Comparison of ENCODE assay signal across 39 cellular contexts in the genomic region with DNA sequence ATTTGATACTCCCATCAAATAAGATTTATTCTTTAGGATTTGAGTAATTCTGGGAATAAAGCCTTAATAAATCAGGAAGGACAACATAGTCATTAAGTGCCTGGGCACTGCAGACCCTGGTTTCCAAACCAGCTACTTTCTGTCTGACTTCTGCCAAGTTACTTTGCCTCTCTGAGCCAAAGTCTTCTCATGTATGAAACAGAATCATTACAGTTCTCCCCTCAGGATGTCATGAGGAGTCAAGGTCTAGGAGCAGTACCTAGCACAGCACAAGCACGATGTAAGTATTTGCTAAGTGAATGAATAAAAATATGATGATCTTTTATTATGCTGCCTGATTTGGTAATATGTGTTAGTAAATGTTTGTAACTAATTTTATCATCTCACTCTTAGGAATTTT. TPM values are rescaled to one million over a fixed set of nuclear protein-coding genes. Genes with fewer than 3 reads are reported as not detected.
"Had no signal": no experiment of that assay in that cellular context is flagged by ENCODE, and none has a peak within 500 bp of the region (broad histone marks: within the 10 kb centered on the region; RNA-seq: fewer than 3 reads in every experiment).

No MANE protein-coding gene starts in this region.

- H3K27ac Mint-ChIP-seq: activated B cell treated with CpG ODN at 0.5 μM for 24 hours; activated CD4-positive, alpha-beta memory T cell treated with anti-CD3 and anti-CD28 coated beads for 36 hours; activated naive CD4-positive, alpha-beta T cell treated with anti-CD3 and anti-CD28 coated beads, Interleukin-2, amount 10 ng/mL, durations not matched to agents 7 days and 5 days; activated naive CD4-positive, alpha-beta T cell treated with anti-CD3 and anti-CD28 coated beads, Interleukin-2, amount 50 U/mL, for 24 hours; activated naive CD8-positive, alpha-beta T cell; activated naive CD8-positive, alpha-beta T cell treated with anti-CD3 and anti-CD28 coated beads, Interleukin-2, amount 10 ng/mL, durations not matched to agents 7 days and 5 days; activated naive CD8-positive, alpha-beta T cell treated with anti-CD3 and anti-CD28 coated beads, Interleukin-2, amount 50 U/mL, for 24 hours; activated T-cell treated with anti-CD3 and anti-CD28 coated beads, Interleukin-2, amount 50 U/mL, for 72 hours; activated T-helper 1 cell treated with anti-CD3 and anti-CD28 coated beads, Interleukin-12 subunit alpha, Interleukin-12 subunit beta, Interleukin-2, Interleukin-4 antibody, amounts not matched to agents 30 ng/mL and 10 ng/mL and 1 ng/mL, durations not matched to agents 14 hours and 24 hours and 36 hours; activated T-helper 17 cell treated with anti-CD3 and anti-CD28 coated beads, Interleukin-2, amount 50 U/mL, for 72 hours; brain; T-helper 1 cell treated with Interleukin-12 subunit alpha and Interleukin-12 subunit beta and Interleukin-4 antibody, amounts not matched to agents 30 μg/mL and 1 μg/mL, for 36 hours; T-helper 2 cell treated with Interferon-gamma antibody and Interleukin-4, amounts not matched to agents 5 μg/mL and 100 μg/mL, for 36 hours had no signal

- DNase-seq: activated B cell treated with CpG ODN at 0.5 μM for 24 hours; activated CD4-positive, alpha-beta memory T cell treated with anti-CD3 and anti-CD28 coated beads for 36 hours; activated CD4-positive, alpha-beta T cell treated with anti-CD3 and anti-CD28 coated beads for 4 hours; activated CD4-positive, alpha-beta T cell treated with anti-CD3 and anti-CD28 coated beads, Interleukin-2, amount 50 U/mL, for 1 hour; activated CD4-positive, alpha-beta T cell treated with anti-CD3 and anti-CD28 coated beads, Interleukin-2, amount 50 U/mL, for 4 hours; activated CD4-positive, CD25-positive, alpha-beta regulatory T cell treated with anti-CD3 and anti-CD28 coated beads, Interleukin-2, amount 50 U/mL, for 72 hours; activated CD8-positive, alpha-beta memory T cell treated with anti-CD3 and anti-CD28 coated beads, Interleukin-2, amount 50 U/mL, for 4 hours; activated effector memory CD4-positive, alpha-beta T cell treated with anti-CD3 and anti-CD28 coated beads, Interleukin-2, amount 50 U/mL, for 16 hours; activated gamma-delta T cell treated with Interleukin-2 at 50 U/mL for 16 hours; activated naive CD4-positive, alpha-beta T cell; activated naive CD4-positive, alpha-beta T cell treated with anti-CD3 and anti-CD28 coated beads, Interleukin-2, amount 10 ng/mL, durations not matched to agents 7 days and 5 days; activated naive CD8-positive, alpha-beta T cell treated with anti-CD3 and anti-CD28 coated beads, Interleukin-2, amount 10 ng/mL, durations not matched to agents 7 days and 5 days; activated naive CD8-positive, alpha-beta T cell treated with anti-CD3 and anti-CD28 coated beads, Interleukin-2, amount 50 U/mL, for 24 hours; activated T-cell treated with anti-CD3 and anti-CD28 coated beads for 4 hours; activated T-cell treated with anti-CD3 and anti-CD28 coated beads, Interleukin-2, amount 50 U/mL, for 1 hour; activated T-cell treated with anti-CD3 and anti-CD28 coated beads, Interleukin-2, amount 50 U/mL, for 4 hours; activated T-cell treated with anti-CD3 and anti-CD28 coated beads, Interleukin-2, amount 50 U/mL, for 72 hours; amygdala; anterior cingulate cortex; caudate nucleus; cerebellar nuclear complex; T-helper 1 cell; T-helper 2 cell; T-helper 9 cell had no signal

- H3K4me1 Mint-ChIP-seq: activated naive CD4-positive, alpha-beta T cell treated with anti-CD3 and anti-CD28 coated beads, Interleukin-2, amount 50 U/mL, for 24 hours; activated T-helper 17 cell treated with anti-CD3 and anti-CD28 coated beads, Interleukin-2, amount 50 U/mL, for 72 hours; brain; central memory CD8-positive, alpha-beta T cell had no signal

- ATAC-seq: activated naive CD8-positive, alpha-beta T cell treated with anti-CD3 and anti-CD28 coated beads, Interleukin-2, amount 50 U/mL, for 24 hours; activated T-cell treated with anti-CD3 and anti-CD28 coated beads, Interleukin-2, amount 50 U/mL, for 4 hours; activated T-cell treated with anti-CD3 and anti-CD28 coated beads, Interleukin-2, amount 50 U/mL, for 72 hours; activated T-helper 17 cell treated with anti-CD3 and anti-CD28 coated beads, Interleukin-2, amount 50 U/mL, for 72 hours had no signal

- H3K9me3 Mint-ChIP-seq: activated B cell treated with CpG ODN at 0.5 μM for 24 hours; activated CD4-positive, alpha-beta memory T cell treated with anti-CD3 and anti-CD28 coated beads for 36 hours; activated naive CD4-positive, alpha-beta T cell treated with anti-CD3 and anti-CD28 coated beads, Interleukin-2, amount 10 ng/mL, durations not matched to agents 7 days and 5 days; activated naive CD4-positive, alpha-beta T cell treated with anti-CD3 and anti-CD28 coated beads, Interleukin-2, amount 50 U/mL, for 24 hours; activated naive CD8-positive, alpha-beta T cell treated with anti-CD3 and anti-CD28 coated beads, Interleukin-2, amount 10 ng/mL, durations not matched to agents 7 days and 5 days; activated naive CD8-positive, alpha-beta T cell treated with anti-CD3 and anti-CD28 coated beads, Interleukin-2, amount 50 U/mL, for 24 hours; activated T-cell treated with anti-CD3 and anti-CD28 coated beads, Interleukin-2, amount 50 U/mL, for 4 hours; activated T-cell treated with anti-CD3 and anti-CD28 coated beads, Interleukin-2, amount 50 U/mL, for 72 hours; activated T-helper 1 cell treated with anti-CD3 and anti-CD28 coated beads, Interleukin-12 subunit alpha, Interleukin-12 subunit beta, Interleukin-2, Interleukin-4 antibody, amounts not matched to agents 30 ng/mL and 10 ng/mL and 1 ng/mL, durations not matched to agents 14 hours and 24 hours and 36 hours; activated T-helper 17 cell treated with anti-CD3 and anti-CD28 coated beads, Interleukin-2, amount 50 U/mL, for 72 hours; brain; central memory CD8-positive, alpha-beta T cell; T-helper 1 cell treated with Interleukin-12 subunit alpha and Interleukin-12 subunit beta and Interleukin-4 antibody, amounts not matched to agents 30 μg/mL and 1 μg/mL, for 36 hours; T-helper 2 cell treated with Interferon-gamma antibody and Interleukin-4, amounts not matched to agents 5 μg/mL and 100 μg/mL, for 36 hours had no signal

- H3K27me3 ChIP-seq: ascending aorta had no signal

- H3K4me1 ChIP-seq: ascending aorta had no signal

- H3K27ac ChIP-seq: ascending aorta, cardiac muscle cell, VCaP had no signal

- H3K9me3 ChIP-seq: ascending aorta had no signal

- H3K4me3 Mint-ChIP-seq: activated B cell treated with CpG ODN at 0.5 μM for 24 hours; activated CD4-positive, alpha-beta memory T cell treated with anti-CD3 and anti-CD28 coated beads for 36 hours; activated naive CD4-positive, alpha-beta T cell treated with anti-CD3 and anti-CD28 coated beads, Interleukin-2, amount 10 ng/mL, durations not matched to agents 7 days and 5 days; activated naive CD4-positive, alpha-beta T cell treated with anti-CD3 and anti-CD28 coated beads, Interleukin-2, amount 50 U/mL, for 24 hours; activated naive CD8-positive, alpha-beta T cell; activated naive CD8-positive, alpha-beta T cell treated with anti-CD3 and anti-CD28 coated beads, Interleukin-2, amount 10 ng/mL, durations not matched to agents 7 days and 5 days; activated naive CD8-positive, alpha-beta T cell treated with anti-CD3 and anti-CD28 coated beads, Interleukin-2, amount 50 U/mL, for 24 hours; activated T-cell treated with anti-CD3 and anti-CD28 coated beads, Interleukin-2, amount 50 U/mL, for 4 hours; activated T-cell treated with anti-CD3 and anti-CD28 coated beads, Interleukin-2, amount 50 U/mL, for 72 hours; activated T-helper 1 cell treated with anti-CD3 and anti-CD28 coated beads, Interleukin-12 subunit alpha, Interleukin-12 subunit beta, Interleukin-2, Interleukin-4 antibody, amounts not matched to agents 30 ng/mL and 10 ng/mL and 1 ng/mL, durations not matched to agents 14 hours and 24 hours and 36 hours; activated T-helper 17 cell treated with anti-CD3 and anti-CD28 coated beads, Interleukin-2, amount 50 U/mL, for 72 hours; brain; central memory CD8-positive, alpha-beta T cell; T-helper 1 cell treated with Interleukin-12 subunit alpha and Interleukin-12 subunit beta and Interleukin-4 antibody, amounts not matched to agents 30 μg/mL and 1 μg/mL, for 36 hours; T-helper 2 cell treated with Interferon-gamma antibody and Interleukin-4, amounts not matched to agents 5 μg/mL and 100 μg/mL, for 36 hours had no signal

- H3K27me3 Mint-ChIP-seq: activated B cell treated with CpG ODN at 0.5 μM for 24 hours had no signal

- H3K36me3 ChIP-seq: ascending aorta, cardiac muscle cell had no signal

- H3K36me3 Mint-ChIP-seq: activated CD4-positive, alpha-beta memory T cell treated with anti-CD3 and anti-CD28 coated beads for 36 hours; activated naive CD4-positive, alpha-beta T cell treated with anti-CD3 and anti-CD28 coated beads, Interleukin-2, amount 10 ng/mL, durations not matched to agents 7 days and 5 days; activated naive CD4-positive, alpha-beta T cell treated with anti-CD3 and anti-CD28 coated beads, Interleukin-2, amount 50 U/mL, for 24 hours; activated naive CD8-positive, alpha-beta T cell; activated naive CD8-positive, alpha-beta T cell treated with anti-CD3 and anti-CD28 coated beads, Interleukin-2, amount 10 ng/mL, durations not matched to agents 7 days and 5 days; brain had no signal

- H3K4me3 ChIP-seq: ascending aorta, cardiac muscle cell had no signal

- FAIRE-seq: bronchial epithelial cell, TTC549 had no signal

RNA-seq across cellular contexts. Expression of a gene that starts 40.6 kb away (rescaled TPM):
- total RNA-seq: activated B cell treated with CpG ODN at 0.5 μM for 24 hours; activated CD4-positive, alpha-beta memory T cell treated with anti-CD3 and anti-CD28 coated beads for 36 hours; activated CD8-positive, alpha-beta memory T cell treated with anti-CD3 and anti-CD28 coated beads for 36 hours; activated naive CD8-positive, alpha-beta T cell treated with anti-CD3 and anti-CD28 coated beads, Interleukin-2, amount 10 ng/mL, durations not matched to agents 7 days and 5 days; activated T-cell treated with anti-CD3 and anti-CD28 coated beads, Interleukin-2, amount 50 U/mL, for 4 hours; activated T-cell treated with anti-CD3 and anti-CD28 coated beads, Interleukin-2, amount 50 U/mL, for 72 hours; activated T-helper 1 cell treated with anti-CD3 and anti-CD28 coated beads, Interleukin-12 subunit alpha, Interleukin-12 subunit beta, Interleukin-2, Interleukin-4 antibody, amounts not matched to agents 30 ng/mL and 10 ng/mL and 1 ng/mL, durations not matched to agents 14 hours and 24 hours and 36 hours; activated T-helper 17 cell treated with anti-CD3 and anti-CD28 coated beads, Interleukin-2, amount 50 U/mL, for 72 hours; bronchial epithelial cell; chondrocyte had no signal
